29 cellular contexts compared by ENCODE assay signal in the genomic region with DNA sequence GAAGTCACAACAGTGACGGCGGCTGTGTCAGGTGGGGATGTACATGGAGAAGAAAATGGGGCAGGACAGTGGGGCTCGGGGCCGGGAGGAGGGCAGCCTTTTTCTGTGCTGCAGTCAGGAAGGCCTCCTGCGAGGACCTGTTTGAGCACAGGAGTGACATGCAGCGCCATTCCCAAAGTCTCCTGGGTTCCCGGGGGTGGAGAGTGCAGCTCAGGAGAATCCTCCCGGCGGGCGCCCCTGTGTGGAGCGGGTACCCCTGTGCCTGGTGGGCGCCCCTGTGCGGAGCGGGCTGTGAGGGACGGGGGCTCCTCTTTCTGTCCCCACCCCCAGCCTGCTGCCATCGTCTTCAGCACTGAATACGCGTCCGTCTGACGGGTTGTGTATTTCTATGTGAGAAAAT.
"Had no signal": no experiment of that assay in that cellular context is flagged by ENCODE, and none has a peak within 500 bp of the region (broad histone marks: within the 10 kb centered on the region; RNA-seq: fewer than 3 reads in every experiment).

No MANE protein-coding gene starts in this region.

- H3K27me3 ChIP-seq: colonic mucosa, gastrocnemius medialis, neutrophil, suprapubic skin, tibial nerve had no signal

- FAIRE-seq: islet of Langerhans, small intestine, urothelium cell line had no signal

- H3K9me3 Mint-ChIP-seq: activated T-helper 1 cell treated with anti-CD3 and anti-CD28 coated beads, Interleukin-12 subunit alpha, Interleukin-12 subunit beta, Interleukin-2, Interleukin-4 antibody, amounts not matched to agents 30 ng/mL and 10 ng/mL and 1 ng/mL, durations not matched to agents 14 hours and 24 hours and 36 hours; central memory CD8-positive, alpha-beta T cell; mesothelial cell of epicardium; naive thymus-derived CD4-positive, alpha-beta T cell; T-helper 1 cell treated with Interleukin-12 subunit alpha and Interleukin-12 subunit beta and Interleukin-4 antibody, amounts not matched to agents 30 μg/mL and 1 μg/mL, for 36 hours had no signal

- H3K27ac ChIP-seq: colonic mucosa, gastrocnemius medialis, neutrophil, SK-N-MC, suprapubic skin, tibial nerve, WERI-Rb-1 had no signal

- H3K36me3 ChIP-seq: colonic mucosa, gastrocnemius medialis, prostate gland, tibial nerve, WERI-Rb-1 had no signal

- H3K9me3 ChIP-seq: colonic mucosa, gastrocnemius medialis, neutrophil, prostate gland, suprapubic skin, tibial nerve had no signal

- H3K27ac Mint-ChIP-seq: T-helper 1 cell treated with Interleukin-12 subunit alpha and Interleukin-12 subunit beta and Interleukin-4 antibody, amounts not matched to agents 30 μg/mL and 1 μg/mL, for 36 hours had no signal

- H3K4me3 ChIP-seq: colonic mucosa, gastrocnemius medialis, prostate gland, SK-N-MC, suprapubic skin, tibial nerve had no signal

- H3K27me3 Mint-ChIP-seq: activated CD4-positive, alpha-beta T cell treated with anti-CD3 and anti-CD28 coated beads for 36 hours; central memory CD8-positive, alpha-beta T cell; naive thymus-derived CD4-positive, alpha-beta T cell had no signal

- H3K4me3 Mint-ChIP-seq: activated T-helper 1 cell treated with anti-CD3 and anti-CD28 coated beads, Interleukin-12 subunit alpha, Interleukin-12 subunit beta, Interleukin-2, Interleukin-4 antibody, amounts not matched to agents 30 ng/mL and 10 ng/mL and 1 ng/mL, durations not matched to agents 14 hours and 24 hours and 36 hours; central memory CD8-positive, alpha-beta T cell; mesothelial cell of epicardium; T-helper 1 cell treated with Interleukin-12 subunit alpha and Interleukin-12 subunit beta and Interleukin-4 antibody, amounts not matched to agents 30 μg/mL and 1 μg/mL, for 36 hours had no signal

- H3K4me1 ChIP-seq: colonic mucosa, prostate gland, suprapubic skin had no signal

- DNase-seq: activated CD8-positive, alpha-beta memory T cell treated with anti-CD3 and anti-CD28 coated beads, Interleukin-2, amount 50 U/mL, for 4 hours; activated gamma-delta T cell treated with Interleukin-2 at 50 U/mL for 16 hours; activated naive CD4-positive, alpha-beta T cell treated with anti-CD3 and anti-CD28 coated beads, Interleukin-2, amount 50 U/mL, for 16 hours; activated T-cell treated with anti-CD3 and anti-CD28 coated beads, Interleukin-2, amount 50 U/mL, for 1 hour; amniotic stem cell; colonic mucosa; effector memory CD4-positive, alpha-beta T cell; erythroblast; gastrocnemius medialis; glutamatergic neuron; naive thymus-derived CD4-positive, alpha-beta T cell; retina; small intestine; stimulated activated naive CD4-positive, alpha-beta T cell; SW 1271; T1000; WERI-Rb-1 had no signal
